ENCODE assay signal across 32 cellular contexts in the genomic region with DNA sequence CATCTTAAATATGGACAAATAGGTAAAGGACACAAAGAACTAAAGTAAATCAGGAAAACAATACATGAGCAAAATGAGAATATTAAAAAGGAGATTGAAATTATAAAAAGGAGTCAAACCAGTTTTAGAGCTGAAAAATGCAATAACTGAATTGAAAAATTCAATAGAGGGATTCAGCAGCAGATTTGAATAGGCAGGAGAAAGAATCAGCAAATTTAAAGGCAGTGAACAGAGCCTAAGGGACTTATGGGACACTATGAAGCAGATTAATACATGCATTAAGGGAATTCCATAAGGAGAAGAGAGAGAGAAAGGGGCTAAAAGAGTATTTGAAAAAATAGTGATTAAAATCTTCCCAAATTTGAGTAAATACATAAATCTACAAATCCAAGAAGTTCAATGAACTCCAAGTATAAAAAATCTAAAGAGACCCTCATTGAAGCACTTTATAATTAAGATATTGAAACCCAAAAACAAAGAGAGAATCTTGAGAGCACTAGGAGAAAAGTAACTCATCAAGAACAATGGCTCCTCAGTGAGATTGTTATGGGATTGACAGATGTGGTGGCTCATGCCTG. TPM values are rescaled to one million over a fixed set of nuclear protein-coding genes. Genes with fewer than 3 reads are reported as not detected.
"Had no signal": no experiment of that assay in that cellular context is flagged by ENCODE, and none has a peak within 500 bp of the region (broad histone marks: within the 10 kb centered on the region; RNA-seq: fewer than 3 reads in every experiment).

No MANE protein-coding gene starts in this region.

- H3K27ac ChIP-seq: colonic mucosa, epithelial cell of prostate, esophagus squamous epithelium, gastrocnemius medialis, heart right ventricle, left lung, lower lobe of right lung had no signal

- H3K9me3 ChIP-seq: colonic mucosa had no signal

- FAIRE-seq: endometrium, islet of Langerhans, keratinocyte had no signal

- H3K36me3 ChIP-seq: colonic mucosa, esophagus squamous epithelium, gastrocnemius medialis, heart right ventricle, left lung, lower lobe of right lung had no signal

- ATAC-seq: effector memory CD8-positive, alpha-beta T cell; esophagus mucosa; gastrocnemius medialis; heart right ventricle; left cardiac atrium; left lung; left ventricle myocardium superior; lower lobe of right lung; mucosa of descending colon had no signal

- H3K4me3 ChIP-seq: colonic mucosa, esophagus squamous epithelium, gastrocnemius medialis, heart right ventricle, left lung, lower lobe of right lung, mucosa of descending colon had no signal

- DNase-seq: colonic mucosa; cortex of kidney; effector CD8-positive, alpha-beta T cell; effector memory CD8-positive, alpha-beta T cell; endodermal cell; erythroblast; esophagus squamous epithelium; foreskin fibroblast; foreskin melanocyte; gastrocnemius medialis; glutamatergic neuron; head of caudate nucleus; heart right ventricle; hippocampal formation; left cardiac atrium; left lung; left ventricle myocardium superior; lower lobe of right lung; mesenchymal stem cell; mucosa of descending colon had no signal

- H3K4me1 ChIP-seq: colonic mucosa, esophagus squamous epithelium, heart right ventricle, left lung, lower lobe of right lung had no signal

- H3K27me3 ChIP-seq: colonic mucosa, gastrocnemius medialis had no signal

RNA-seq across cellular contexts. Expression of a gene that starts 2.9 kb away (rescaled TPM):
- total RNA-seq: colonic mucosa, dermis microvascular lymphatic vessel endothelial cell, endodermal cell, esophagus mucosa, esophagus squamous epithelium, gastrocnemius medialis, glomerular endothelial cell, heart right ventricle, kidney epithelial cell, left cardiac atrium, left ventricle myocardium superior, lung microvascular endothelial cell, mesenteric fat pad, mesothelial cell of epicardium, mucosa of descending colon had no signal
- polyA plus RNA-seq: heart right ventricle, keratinocyte had no signal

RNA-seq across cellular contexts. Expression of a gene that starts 24.7 kb away (rescaled TPM):
- total RNA-seq: colonic mucosa, dermis microvascular lymphatic vessel endothelial cell, endodermal cell, esophagus mucosa, esophagus squamous epithelium, gastrocnemius medialis, glomerular endothelial cell, heart right ventricle, left cardiac atrium, left lung, left ventricle myocardium superior, lower leg skin, lower lobe of right lung, lung microvascular endothelial cell, mesenteric fat pad, mesothelial cell of epicardium, mucosa of descending colon had no signal
- polyA plus RNA-seq: heart right ventricle, keratinocyte had no signal

RNA-seq across cellular contexts. Expression of a gene that starts 33.0 kb away (rescaled TPM):
- total RNA-seq: colonic mucosa, dermis microvascular lymphatic vessel endothelial cell, esophagus mucosa, esophagus squamous epithelium, gastrocnemius medialis, glomerular endothelial cell, heart right ventricle, kidney epithelial cell, left lung, left ventricle myocardium superior, lower lobe of right lung, lung microvascular endothelial cell, mesothelial cell of epicardium, mucosa of descending colon had no signal
- polyA plus RNA-seq: heart right ventricle had no signal

RNA-seq across cellular contexts. Expression of a gene that starts 42.3 kb away (rescaled TPM):
- total RNA-seq: colonic mucosa, dermis microvascular lymphatic vessel endothelial cell, endodermal cell, esophagus mucosa, esophagus squamous epithelium, gastrocnemius medialis, glomerular endothelial cell, heart right ventricle, kidney epithelial cell, left cardiac atrium, left lung, left ventricle myocardium superior, lower leg skin, lower lobe of right lung, lung microvascular endothelial cell, mesenteric fat pad, mesothelial cell of epicardium, mucosa of descending colon had no signal
- polyA plus RNA-seq: heart right ventricle, keratinocyte had no signal
